In the genomic region with DNA sequence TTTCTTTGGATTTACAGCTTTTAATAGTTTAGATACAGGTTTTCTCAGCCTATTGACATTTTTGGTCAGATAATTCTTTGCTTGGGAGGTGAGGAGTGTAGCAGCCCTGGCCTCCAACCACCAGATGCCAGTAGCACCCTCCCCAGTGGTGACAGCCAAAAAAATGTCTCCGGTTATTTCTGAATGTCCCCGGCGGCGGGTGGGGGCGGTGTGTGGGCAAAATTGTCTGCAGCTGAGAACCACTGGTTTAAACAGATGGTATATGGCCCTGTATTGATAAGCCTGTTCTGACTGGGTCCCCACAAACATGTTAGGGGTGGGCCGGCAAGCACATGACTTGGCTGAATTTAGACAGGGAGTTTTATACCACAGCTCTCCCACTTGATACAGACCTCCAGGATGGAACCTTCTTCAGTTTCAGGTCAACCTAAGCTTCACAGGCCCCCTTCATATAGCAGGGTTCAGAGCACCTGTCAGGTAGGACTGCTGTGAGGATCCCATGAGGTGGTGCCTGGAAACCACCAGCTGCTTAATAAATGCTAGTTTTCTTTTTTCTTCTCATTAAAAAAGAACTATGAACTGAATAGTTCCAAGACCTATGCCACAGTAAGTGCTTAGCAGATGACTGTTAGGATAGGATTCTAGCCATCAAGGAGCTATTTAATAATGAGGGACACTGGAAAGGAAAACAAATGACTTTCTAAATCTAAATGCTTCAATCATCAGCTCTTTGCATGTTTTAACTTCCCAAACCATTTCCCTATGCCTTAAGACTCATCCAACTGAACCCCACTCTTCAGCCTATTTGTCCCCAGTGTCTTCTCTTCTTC, we compare ENCODE assay signal across 8 cellular contexts. TPM values are rescaled to one million over a fixed set of nuclear protein-coding genes. Genes with fewer than 3 reads are reported as not detected.
DNase-seq lines count a peak whose midpoint lies in the region; ATAC-seq and TF ChIP-seq lines count a peak whose summit lies in the region.

No MANE protein-coding gene starts in this region.

- in situ Hi-C loops in KBM-7 (cut with MboI; ENCODE audit: low pct_unique_long_range_greater_than_20kb, low sequenced_read_pairs): no loop called here

- ATAC-seq in GM21423 (IDR thresholded peaks at IDR 0.05; ENCODE audit: unreplicated experiment): peak; percentile 75
- ATAC-seq in left cardiac atrium: peak; percentile 71 to 82

- TF ChIP-seq CTCF in C4-2B (conservative IDR thresholded peaks at IDR 0.05): peak; percentile 17; the same call in 1 of the 2 replicates

- DNase-seq in KBM-7: peak; percentile 76
- DNase-seq in activated CD8-positive, alpha-beta memory T cell treated with anti-CD3 and anti-CD28 coated beads, Interleukin-2, amount 50 U/mL, for 4 hours: peak; percentile 62
- DNase-seq in left cardiac atrium: peak; percentile 48
- DNase-seq in stimulated activated CD8-positive, alpha-beta memory T cell treated with anti-CD3 and anti-CD28 coated beads, Interleukin-4, amount 100 ng/mL, for 48 hours: peak; percentile 84
- no peak for DNase-seq in globus pallidus (ENCODE audit: low spot score)
- no peak for DNase-seq in NCI-H1417 (lab: John Stamatoyannopoulos, UW)

- H3K27ac ChIP-seq in C4-2B: no peak overlapping the region

- intact Hi-C loops in left cardiac atrium (cut with DNase I): no loop called here

RNA-seq across cellular contexts. Expression of a gene that starts 18.1 kb away (rescaled TPM):
- 10 to 100 TPM; 15.2 to 16.4 TPM for total RNA-seq in left cardiac atrium

Comparison
In these comparisons a context has a peak if more than half of its experiments do, and no peak if none do; other contexts are left out.
1. DNase-seq: peak in KBM-7 (single experiment), activated CD8-positive, alpha-beta memory T cell treated with anti-CD3 and anti-CD28 coated beads, Interleukin-2, amount 50 U/mL, for 4 hours (single experiment), left cardiac atrium (single experiment) and stimulated activated CD8-positive, alpha-beta memory T cell treated with anti-CD3 and anti-CD28 coated beads, Interleukin-4, amount 100 ng/mL, for 48 hours (single experiment); none in globus pallidus (single experiment) and NCI-H1417 (0 of 3).